16 cellular contexts compared by ENCODE assay signal in genomic region chr6:170273191-170273590, GRCh38.
"Had no signal": no experiment of that assay in that cellular context is flagged by ENCODE, and none has a peak within 500 bp of the region (broad histone marks: within the 10 kb centered on the region; RNA-seq: fewer than 3 reads in every experiment).

No MANE protein-coding gene starts in this region.

- H3K4me3 Mint-ChIP-seq: activated CD4-positive, alpha-beta memory T cell treated with anti-CD3 and anti-CD28 coated beads, Interleukin-2, amount 10 ng/mL, durations not matched to agents 7 days and 5 days had no signal

- H3K27ac Mint-ChIP-seq: activated CD4-positive, alpha-beta memory T cell treated with anti-CD3 and anti-CD28 coated beads, Interleukin-2, amount 10 ng/mL, durations not matched to agents 7 days and 5 days; natural killer cell had no signal

- DNase-seq: activated CD4-positive, alpha-beta memory T cell treated with anti-CD3 and anti-CD28 coated beads, Interleukin-2, amount 10 ng/mL, durations not matched to agents 7 days and 5 days; activated CD4-positive, alpha-beta T cell treated with anti-CD3 and anti-CD28 coated beads for 48 hours; activated CD4-positive, CD25-positive, alpha-beta regulatory T cell; activated CD8-positive, alpha-beta memory T cell treated with anti-CD3 and anti-CD28 coated beads, Interleukin-2, amount 50 U/mL, for 4 hours; activated effector memory CD4-positive, alpha-beta T cell treated with anti-CD3 and anti-CD28 coated beads, Interleukin-2, amount 50 U/mL, for 16 hours; activated T-cell treated with anti-CD3 and anti-CD28 coated beads, Interleukin-2, amount 50 U/mL, for 4 hours; brain microvascular endothelial cell; central memory CD4-positive, alpha-beta T cell; cortex of kidney; natural killer cell; spleen; stimulated activated CD8-positive, alpha-beta memory T cell treated with anti-CD3 and anti-CD28 coated beads, Interleukin-4, amount 100 ng/mL, for 48 hours; stimulated activated naive CD4-positive, alpha-beta T cell treated with Interleukin-2 at 50 U/mL for 16 hours; SW 1271; thyroid gland had no signal

- H3K27ac ChIP-seq: brain microvascular endothelial cell, thyroid gland had no signal

- H3K36me3 Mint-ChIP-seq: natural killer cell had no signal

- H3K9me3 ChIP-seq: spleen, thyroid gland had no signal

- H3K9me3 Mint-ChIP-seq: activated CD4-positive, alpha-beta memory T cell treated with anti-CD3 and anti-CD28 coated beads, Interleukin-2, amount 10 ng/mL, durations not matched to agents 7 days and 5 days; activated T-cell treated with anti-CD3 and anti-CD28 coated beads, Interleukin-2, amount 50 U/mL, for 4 hours; natural killer cell had no signal

- H3K27me3 ChIP-seq: brain microvascular endothelial cell, thyroid gland had no signal

- ATAC-seq: activated T-cell treated with anti-CD3 and anti-CD28 coated beads, Interleukin-2, amount 50 U/mL, for 4 hours; left lobe of liver; natural killer cell had no signal

- H3K4me3 ChIP-seq: thyroid gland had no signal
